In the genomic region with DNA sequence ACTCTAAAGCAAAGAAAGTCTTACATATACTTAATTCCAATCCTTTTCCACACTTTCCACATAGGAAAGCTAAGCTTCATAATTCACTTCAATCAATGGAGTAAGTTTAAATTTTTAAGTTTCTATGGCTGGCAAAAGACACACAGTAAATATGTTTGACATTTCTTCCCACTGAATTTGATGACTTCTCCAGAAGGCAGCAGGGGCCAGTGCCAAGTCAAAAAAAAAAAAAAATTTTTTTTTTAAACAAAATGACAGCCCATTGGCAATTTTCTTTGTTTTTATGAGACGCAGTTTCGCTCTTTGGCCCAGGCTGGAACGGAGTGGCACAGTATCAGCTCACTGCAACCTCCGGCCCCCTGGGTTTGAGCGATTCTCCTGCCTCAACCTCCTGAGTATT, we compare ENCODE assay signal across 1 cellular context.
TF ChIP-seq lines count a peak whose summit lies in the region.

No MANE protein-coding gene starts in this region.

TF ChIP-seq in SK-N-SH, 30 proteins besides CTCF, POLR2A, EP300 and RAD21 (continued from another document):
- TF ChIP-seq, protein P1, sequence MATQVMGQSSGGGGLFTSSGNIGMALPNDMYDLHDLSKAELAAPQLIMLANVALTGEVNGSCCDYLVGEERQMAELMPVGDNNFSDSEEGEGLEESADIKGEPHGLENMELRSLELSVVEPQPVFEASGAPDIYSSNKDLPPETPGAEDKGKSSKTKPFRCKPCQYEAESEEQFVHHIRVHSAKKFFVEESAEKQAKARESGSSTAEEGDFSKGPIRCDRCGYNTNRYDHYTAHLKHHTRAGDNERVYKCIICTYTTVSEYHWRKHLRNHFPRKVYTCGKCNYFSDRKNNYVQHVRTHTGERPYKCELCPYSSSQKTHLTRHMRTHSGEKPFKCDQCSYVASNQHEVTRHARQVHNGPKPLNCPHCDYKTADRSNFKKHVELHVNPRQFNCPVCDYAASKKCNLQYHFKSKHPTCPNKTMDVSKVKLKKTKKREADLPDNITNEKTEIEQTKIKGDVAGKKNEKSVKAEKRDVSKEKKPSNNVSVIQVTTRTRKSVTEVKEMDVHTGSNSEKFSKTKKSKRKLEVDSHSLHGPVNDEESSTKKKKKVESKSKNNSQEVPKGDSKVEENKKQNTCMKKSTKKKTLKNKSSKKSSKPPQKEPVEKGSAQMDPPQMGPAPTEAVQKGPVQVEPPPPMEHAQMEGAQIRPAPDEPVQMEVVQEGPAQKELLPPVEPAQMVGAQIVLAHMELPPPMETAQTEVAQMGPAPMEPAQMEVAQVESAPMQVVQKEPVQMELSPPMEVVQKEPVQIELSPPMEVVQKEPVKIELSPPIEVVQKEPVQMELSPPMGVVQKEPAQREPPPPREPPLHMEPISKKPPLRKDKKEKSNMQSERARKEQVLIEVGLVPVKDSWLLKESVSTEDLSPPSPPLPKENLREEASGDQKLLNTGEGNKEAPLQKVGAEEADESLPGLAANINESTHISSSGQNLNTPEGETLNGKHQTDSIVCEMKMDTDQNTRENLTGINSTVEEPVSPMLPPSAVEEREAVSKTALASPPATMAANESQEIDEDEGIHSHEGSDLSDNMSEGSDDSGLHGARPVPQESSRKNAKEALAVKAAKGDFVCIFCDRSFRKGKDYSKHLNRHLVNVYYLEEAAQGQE (IDR thresholded peaks at IDR 0.05; ENCODE audit: low read depth, low read length) = no peak
- TF ChIP-seq TEAD4 (IDR thresholded peaks at IDR 0.05; ENCODE audit: borderline replicate concordance, insufficient read depth) (no peak), YY1 (IDR thresholded peaks at IDR 0.05; ENCODE audit: low read depth) (no peak), MEF2A (IDR thresholded peaks at IDR 0.05; ENCODE audit: borderline replicate concordance, low read depth) (no peak), TCF12 (IDR thresholded peaks at IDR 0.05) (no peak), MXI1 (IDR thresholded peaks at IDR 0.05; ENCODE audit: low read depth, low read length) (no peak), FOXJ3 (CRISPR knock-in tag; IDR thresholded peaks at IDR 0.05) (no peak), POLR2AphosphoS5 (IDR thresholded peaks at IDR 0.05; ENCODE audit: low read depth, low read length) (no peak), RXRA (IDR thresholded peaks at IDR 0.05; ENCODE audit: borderline replicate concordance, low read depth) (no peak), FOSL2 (IDR thresholded peaks at IDR 0.05; ENCODE audit: borderline replicate concordance, low read depth) (no peak)
- TF ChIP-seq, protein P2, sequence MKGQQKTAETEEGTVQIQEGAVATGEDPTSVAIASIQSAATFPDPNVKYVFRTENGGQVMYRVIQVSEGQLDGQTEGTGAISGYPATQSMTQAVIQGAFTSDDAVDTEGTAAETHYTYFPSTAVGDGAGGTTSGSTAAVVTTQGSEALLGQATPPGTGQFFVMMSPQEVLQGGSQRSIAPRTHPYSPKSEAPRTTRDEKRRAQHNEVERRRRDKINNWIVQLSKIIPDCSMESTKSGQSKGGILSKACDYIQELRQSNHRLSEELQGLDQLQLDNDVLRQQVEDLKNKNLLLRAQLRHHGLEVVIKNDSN (IDR thresholded peaks at IDR 0.05; ENCODE audit: borderline replicate concordance, low read depth) = no peak
- TF ChIP-seq, protein P3, sequence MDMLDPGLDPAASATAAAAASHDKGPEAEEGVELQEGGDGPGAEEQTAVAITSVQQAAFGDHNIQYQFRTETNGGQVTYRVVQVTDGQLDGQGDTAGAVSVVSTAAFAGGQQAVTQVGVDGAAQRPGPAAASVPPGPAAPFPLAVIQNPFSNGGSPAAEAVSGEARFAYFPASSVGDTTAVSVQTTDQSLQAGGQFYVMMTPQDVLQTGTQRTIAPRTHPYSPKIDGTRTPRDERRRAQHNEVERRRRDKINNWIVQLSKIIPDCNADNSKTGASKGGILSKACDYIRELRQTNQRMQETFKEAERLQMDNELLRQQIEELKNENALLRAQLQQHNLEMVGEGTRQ (IDR thresholded peaks at IDR 0.05; ENCODE audit: borderline replicate concordance, low read depth, low read length) = no peak
TF ChIP-seq in SK-N-SH: peak in this region for 0.
